ENCODE assay signal across 9 cellular contexts in genomic region chr18:64713284-64713683, GRCh38.
A peak's percentile ranks its signal among the peaks of the same experiment; 100 is the strongest.
DNase-seq lines count a peak whose midpoint lies in the region; ATAC-seq lines count a peak whose summit lies in the region.
"Had no signal": no experiment of that assay in that cellular context is flagged by ENCODE, and none has a peak within 500 bp of the region (broad histone marks: within the 10 kb centered on the region; RNA-seq: fewer than 3 reads in every experiment).

No MANE protein-coding gene starts in this region.

- H3K4me1 Mint-ChIP-seq in activated CD8-positive, alpha-beta memory T cell treated with anti-CD3 and anti-CD28 coated beads, Interleukin-2, amount 10 ng/mL, durations not matched to agents 7 days and 5 days: no peaks in the 10 kb centered on the region
- H3K4me1 Mint-ChIP-seq in activated T-helper 2 cell treated with anti-CD3 and anti-CD28 coated beads, Interferon-gamma antibody, Interleukin-2, Interleukin-4, amounts not matched to agents 10 μg/mL and 5 μg/mL and 100 μg/mL, durations not matched to agents 14 hours and 24 hours and 36 hours (ENCODE audit: low read depth): no peaks in the 10 kb centered on the region

- no peaks in the 10 kb centered on the region for H3K36me3 Mint-ChIP-seq in activated CD8-positive, alpha-beta memory T cell treated with anti-CD3 and anti-CD28 coated beads, Interleukin-2, amount 10 ng/mL, durations not matched to agents 7 days and 5 days
- H3K36me3 Mint-ChIP-seq in activated T-helper 2 cell treated with anti-CD3 and anti-CD28 coated beads, Interferon-gamma antibody, Interleukin-2, Interleukin-4, amounts not matched to agents 10 μg/mL and 5 μg/mL and 100 μg/mL, durations not matched to agents 14 hours and 24 hours and 36 hours (ENCODE audit: low read depth): no peaks in the 10 kb centered on the region

- H3K27me3 Mint-ChIP-seq in activated CD8-positive, alpha-beta memory T cell treated with anti-CD3 and anti-CD28 coated beads, Interleukin-2, amount 10 ng/mL, durations not matched to agents 7 days and 5 days: no peaks in the 10 kb centered on the region
- no peaks in the 10 kb centered on the region for H3K27me3 Mint-ChIP-seq in activated T-helper 2 cell treated with anti-CD3 and anti-CD28 coated beads, Interferon-gamma antibody, Interleukin-2, Interleukin-4, amounts not matched to agents 10 μg/mL and 5 μg/mL and 100 μg/mL, durations not matched to agents 14 hours and 24 hours and 36 hours (ENCODE audit: low read depth)

- intact Hi-C loops in activated T-helper 2 cell treated with anti-CD3 and anti-CD28 coated beads, Interferon-gamma antibody, Interleukin-2, Interleukin-4, amounts not matched to agents 10 μg/mL and 5 μg/mL and 100 μg/mL, durations not matched to agents 14 hours and 24 hours and 36 hours (cut with micrococcal nuclease): no loop called here

- no peak overlapping the region for H3K4me3 Mint-ChIP-seq in activated CD8-positive, alpha-beta memory T cell treated with anti-CD3 and anti-CD28 coated beads, Interleukin-2, amount 10 ng/mL, durations not matched to agents 7 days and 5 days
- H3K4me3 Mint-ChIP-seq in activated T-helper 2 cell treated with anti-CD3 and anti-CD28 coated beads, Interferon-gamma antibody, Interleukin-2, Interleukin-4, amounts not matched to agents 10 μg/mL and 5 μg/mL and 100 μg/mL, durations not matched to agents 14 hours and 24 hours and 36 hours (ENCODE audit: low read depth): no peak overlapping the region

- no peak overlapping the region for H3K27ac Mint-ChIP-seq in activated CD8-positive, alpha-beta memory T cell treated with anti-CD3 and anti-CD28 coated beads, Interleukin-2, amount 10 ng/mL, durations not matched to agents 7 days and 5 days
- no peak overlapping the region for H3K27ac Mint-ChIP-seq in activated T-helper 2 cell treated with anti-CD3 and anti-CD28 coated beads, Interferon-gamma antibody, Interleukin-2, Interleukin-4, amounts not matched to agents 10 μg/mL and 5 μg/mL and 100 μg/mL, durations not matched to agents 14 hours and 24 hours and 36 hours

- DNase-seq in SIG-M5 (lab: John Stamatoyannopoulos, UW): peak; percentile 73
- no peak for DNase-seq in NCI-H1436 treated with DMSO at 0.1 percent for 48 hours (lab: John Stamatoyannopoulos, UW)
- DNase-seq in activated CD8-positive, alpha-beta memory T cell treated with anti-CD3 and anti-CD28 coated beads, Interleukin-2, amount 10 ng/mL, durations not matched to agents 7 days and 5 days: no peak
- no peak for DNase-seq in superior temporal gyrus (ENCODE audit: extremely low spot score)
- no peak for DNase-seq in activated T-helper 2 cell treated with anti-CD3 and anti-CD28 coated beads, Interferon-gamma antibody, Interleukin-2, Interleukin-4, amounts not matched to agents 10 μg/mL and 5 μg/mL and 100 μg/mL, durations not matched to agents 14 hours and 24 hours and 36 hours (ENCODE audit: low spot score)

- ATAC-seq in GM18499 (IDR thresholded peaks at IDR 0.05; ENCODE audit: insufficient read depth, unreplicated experiment) (peak; percentile 81), GM21423 (IDR thresholded peaks at IDR 0.05; ENCODE audit: unreplicated experiment) (peak; percentile 99), HG03175 (IDR thresholded peaks at IDR 0.05; ENCODE audit: unreplicated experiment) (peak; percentile 96)
- ATAC-seq in activated CD8-positive, alpha-beta memory T cell treated with anti-CD3 and anti-CD28 coated beads, Interleukin-2, amount 10 ng/mL, durations not matched to agents 7 days and 5 days: no peak
- ATAC-seq: body of pancreas had no signal

- CTCF ChIA-PET in activated CD8-positive, alpha-beta memory T cell treated with anti-CD3 and anti-CD28 coated beads, Interleukin-2, amount 10 ng/mL, durations not matched to agents 7 days and 5 days (lab: Charles Lee): no interaction called here

- H3K9me3 Mint-ChIP-seq in activated CD8-positive, alpha-beta memory T cell treated with anti-CD3 and anti-CD28 coated beads, Interleukin-2, amount 10 ng/mL, durations not matched to agents 7 days and 5 days (ENCODE audit: low read depth): peaks cover 2% of the 10 kb centered on the region
- H3K9me3 Mint-ChIP-seq in activated T-helper 2 cell treated with anti-CD3 and anti-CD28 coated beads, Interferon-gamma antibody, Interleukin-2, Interleukin-4, amounts not matched to agents 10 μg/mL and 5 μg/mL and 100 μg/mL, durations not matched to agents 14 hours and 24 hours and 36 hours: peaks cover under 1% of the 10 kb centered on the region
